In the genomic region with DNA sequence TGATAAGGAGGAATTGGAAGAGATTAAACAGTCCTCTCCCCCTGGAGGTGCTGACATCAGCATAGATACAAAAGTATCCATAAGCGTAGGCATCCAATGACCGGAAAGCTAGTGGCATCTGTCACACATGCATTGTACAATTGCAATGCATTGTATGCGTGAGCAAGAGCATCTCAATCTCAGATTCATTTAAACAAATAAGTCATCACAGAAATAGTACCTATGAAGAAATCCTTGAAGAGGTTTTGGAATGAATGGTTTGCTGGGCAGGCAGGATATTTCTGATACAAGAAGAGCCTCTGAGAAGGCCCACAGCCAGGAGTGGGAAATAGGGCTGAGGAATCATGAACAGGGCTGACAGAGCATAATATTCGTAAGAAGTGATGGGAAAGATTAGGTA, we compare ENCODE assay signal across 2 cellular contexts.
TF ChIP-seq lines count a peak whose summit lies in the region.

No MANE protein-coding gene starts in this region.

TF ChIP-seq in HCT116, 20 proteins besides CTCF, POLR2A, EP300 and RAD21:
- TF ChIP-seq TCF7L2 (IDR thresholded peaks at IDR 0.05; ENCODE audit: borderline replicate concordance, extremely low read depth, insufficient read depth, insufficient read length): no peak
- TF ChIP-seq EZH2 (IDR thresholded peaks at IDR 0.05): no peak
- TF ChIP-seq ZBTB33 (IDR thresholded peaks at IDR 0.05; ENCODE audit: extremely low read depth, insufficient replicate concordance, low read length): no peak

TF ChIP-seq in H1, 55 proteins besides CTCF, POLR2A, EP300 and RAD21:
- TF ChIP-seq MAFK (IDR thresholded peaks at IDR 0.05; ENCODE audit: low read depth, low read length): no peak
- TF ChIP-seq SAP30 (IDR thresholded peaks at IDR 0.05; ENCODE audit: insufficient read depth, insufficient replicate concordance, low read length): no peak
